In the genomic region with DNA sequence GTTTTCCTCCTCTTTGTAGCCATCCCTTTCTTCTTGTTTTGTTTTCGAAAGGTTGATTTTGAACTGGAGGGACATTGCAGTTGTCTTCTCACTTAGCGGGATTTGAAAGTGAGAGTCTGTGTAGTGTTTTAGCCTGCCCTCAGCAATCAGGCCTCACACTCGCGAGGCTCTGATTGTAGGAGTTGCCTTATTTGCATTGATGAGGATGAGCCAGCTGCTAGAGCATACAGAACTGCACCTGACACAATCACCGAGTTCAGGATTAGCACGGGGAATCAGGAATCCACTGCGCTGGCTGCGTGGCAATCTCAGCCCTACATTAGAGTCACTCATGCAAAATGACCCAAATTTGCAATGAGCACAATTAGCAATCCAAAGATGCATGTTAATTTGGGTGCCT, we compare ENCODE assay signal across 24 cellular contexts.
DNase-seq lines count a peak whose midpoint lies in the region; ATAC-seq and TF ChIP-seq lines count a peak whose summit lies in the region.
"Had no signal": no experiment of that assay in that cellular context is flagged by ENCODE, and none has a peak within 500 bp of the region (broad histone marks: within the 10 kb centered on the region; RNA-seq: fewer than 3 reads in every experiment).

No MANE protein-coding gene starts in this region.

- H3K4me1 Mint-ChIP-seq in brain, result peaks cover 75% of the 10 kb centered on the region
- H3K4me1 Mint-ChIP-seq: activated CD4-positive, alpha-beta T cell treated with anti-CD3 and anti-CD28 coated beads, Interleukin-2, amount 10 ng/mL, durations not matched to agents 7 days and 5 days; activated naive CD4-positive, alpha-beta T cell treated with anti-CD3 and anti-CD28 coated beads, Interleukin-2, amount 50 U/mL, for 24 hours had no signal

- H3K4me3 Mint-ChIP-seq in brain, result peak overlapping the region; percentile 47 to 88 (median 86)
- H3K4me3 Mint-ChIP-seq: activated CD4-positive, alpha-beta T cell treated with anti-CD3 and anti-CD28 coated beads, Interleukin-2, amount 10 ng/mL, durations not matched to agents 7 days and 5 days; activated naive CD4-positive, alpha-beta T cell treated with anti-CD3 and anti-CD28 coated beads, Interleukin-2, amount 50 U/mL, for 24 hours had no signal

- H3K9me3 ChIP-seq in Peyer's patch, result no peaks in the 10 kb centered on the region
- H3K9me3 ChIP-seq: A549, ascending aorta, pancreas, SJSA1, stomach, upper lobe of right lung had no signal

- ATAC-seq in GM18873 (IDR thresholded peaks at IDR 0.05; ENCODE audit: low FRiP score, unreplicated experiment), result no peak
- ATAC-seq: A549, esophagus mucosa, pancreas, sciatic nerve, upper lobe of right lung had no signal

- TF ChIP-seq CTCF in brain (conservative IDR thresholded peaks at IDR 0.05), result no peak
- TF ChIP-seq CTCF in Peyer's patch (IDR thresholded peaks at IDR 0.05), result no peak

- no peaks in the 10 kb centered on the region for H3K36me3 ChIP-seq in Peyer's patch
- H3K36me3 ChIP-seq: ascending aorta, pancreas, SJSA1, stomach, upper lobe of right lung had no signal

- no peaks in the 10 kb centered on the region for H3K9me3 Mint-ChIP-seq in brain
- H3K9me3 Mint-ChIP-seq: activated CD4-positive, alpha-beta T cell treated with anti-CD3 and anti-CD28 coated beads, Interleukin-2, amount 10 ng/mL, durations not matched to agents 7 days and 5 days; activated naive CD4-positive, alpha-beta T cell treated with anti-CD3 and anti-CD28 coated beads, Interleukin-2, amount 50 U/mL, for 24 hours had no signal

- H3K4me3 ChIP-seq in Peyer's patch, result no peak overlapping the region
- H3K4me3 ChIP-seq: A549, ascending aorta, pancreas, SJSA1, stomach, upper lobe of right lung had no signal

- TF ChIP-seq POLR2A in Peyer's patch (IDR thresholded peaks at IDR 0.05), result no peak

- H3K36me3 Mint-ChIP-seq in brain, result no peaks in the 10 kb centered on the region
- H3K36me3 Mint-ChIP-seq: activated naive CD4-positive, alpha-beta T cell treated with anti-CD3 and anti-CD28 coated beads, Interleukin-2, amount 50 U/mL, for 24 hours had no signal

- H3K27me3 ChIP-seq in Peyer's patch, result no peaks in the 10 kb centered on the region
- H3K27me3 ChIP-seq: ascending aorta, pancreas, SJSA1, stomach, upper lobe of right lung had no signal

- peaks cover 4% of the 10 kb centered on the region for H3K27me3 Mint-ChIP-seq in brain
- H3K27me3 Mint-ChIP-seq: activated CD4-positive, alpha-beta T cell treated with anti-CD3 and anti-CD28 coated beads, Interleukin-2, amount 10 ng/mL, durations not matched to agents 7 days and 5 days had no signal

- peak; percentile 68 for DNase-seq in Ammon's horn (ENCODE audit: low spot score)
- DNase-seq in NCI-H524 (lab: John Stamatoyannopoulos, UW), result peak; percentile 53 to 78
- DNase-seq in medulla oblongata (ENCODE audit: extremely low spot score), result peak; percentile 60
- DNase-seq in Peyer's patch, result no peak
- DNase-seq in HuH-7.5 (ENCODE audit: low spot score), result no peak
- DNase-seq in NCI-H774 (lab: John Stamatoyannopoulos, UW), result no peak
- DNase-seq: activated CD4-positive, alpha-beta T cell treated with anti-CD3 and anti-CD28 coated beads, Interleukin-2, amount 10 ng/mL, durations not matched to agents 7 days and 5 days; effector memory CD4-positive, alpha-beta T cell; HCEC 1CT; mammary epithelial cell; MM.1S; NCI-H1436; NCI-H2171; pancreas; stomach; upper lobe of right lung had no signal

- no peak overlapping the region for H3K27ac ChIP-seq in Peyer's patch
- H3K27ac ChIP-seq: A549, ascending aorta, pancreas, SJSA1, stomach, upper lobe of right lung had no signal

- peak overlapping the region; percentile 83 to 100 (median 99) for H3K27ac Mint-ChIP-seq in brain
- H3K27ac Mint-ChIP-seq: activated CD4-positive, alpha-beta T cell treated with anti-CD3 and anti-CD28 coated beads, Interleukin-2, amount 10 ng/mL, durations not matched to agents 7 days and 5 days; activated naive CD4-positive, alpha-beta T cell treated with anti-CD3 and anti-CD28 coated beads, Interleukin-2, amount 50 U/mL, for 24 hours had no signal

- H3K4me1 ChIP-seq in Peyer's patch, result no peaks in the 10 kb centered on the region
- H3K4me1 ChIP-seq: A549, ascending aorta, pancreas, SJSA1, stomach, upper lobe of right lung had no signal

Comparison
In these comparisons a context has a peak if more than half of its experiments do, and no peak if none do; other contexts are left out.
1. DNase-seq: peak in Ammon's horn (single experiment), NCI-H524 (2 of 2) and medulla oblongata (single experiment); none in Peyer's patch (0 of 3), HuH-7.5 (single experiment) and NCI-H774 (single experiment).